In the genomic region with DNA sequence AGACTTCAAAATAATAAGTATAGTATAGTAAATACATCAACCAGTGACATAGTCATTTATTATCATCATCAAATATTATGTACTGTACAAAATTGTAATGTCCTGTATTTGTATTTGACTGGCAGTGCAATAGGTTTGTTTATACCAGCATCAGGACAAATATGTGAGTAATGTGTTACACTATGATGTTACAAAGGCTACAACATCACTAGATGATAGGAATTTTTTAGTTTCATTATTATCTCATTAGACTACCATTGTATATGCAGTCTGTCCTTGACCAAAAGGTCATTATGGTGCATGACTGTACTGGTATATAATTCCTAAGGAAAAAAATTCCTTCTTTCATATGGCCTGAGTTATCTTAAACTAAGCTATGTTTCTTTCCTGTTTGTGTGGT, we compare ENCODE assay signal across 19 cellular contexts.
DNase-seq lines count a peak whose midpoint lies in the region; ATAC-seq, FAIRE-seq and TF ChIP-seq lines count a peak whose summit lies in the region.
"Had no signal": no experiment of that assay in that cellular context is flagged by ENCODE, and none has a peak within 500 bp of the region (broad histone marks: within the 10 kb centered on the region; RNA-seq: fewer than 3 reads in every experiment).

No MANE protein-coding gene starts in this region.

- DNase-seq in HCEC 1CT (peak; percentile 7), amniotic epithelial cell (ENCODE audit: low read depth) (peak; percentile 24), pancreas (no peak), mucosa of gallbladder (ENCODE audit: low spot score) (no peak), tibial artery (no peak), H4 (ENCODE audit: low spot score) (no peak)
- DNase-seq in activated naive CD4-positive, alpha-beta T cell treated with anti-CD3 and anti-CD28 coated beads, Interleukin-2, amount 10 ng/mL, durations not matched to agents 7 days and 5 days = no peak
- DNase-seq: 8988T; C1 segment of cervical spinal cord; Calu3; CD4-positive, alpha-beta memory T cell; COR-L47; DMS53; DMS79 treated with DMSO at 0.1 percent for 48 hours; GF-D8; GOT3; H7 had no signal

- H3K27ac Mint-ChIP-seq in activated naive CD4-positive, alpha-beta T cell treated with anti-CD3 and anti-CD28 coated beads, Interleukin-2, amount 10 ng/mL, durations not matched to agents 7 days and 5 days = no peak overlapping the region
- H3K27ac Mint-ChIP-seq: CD4-positive, alpha-beta memory T cell had no signal

- no peaks in the 10 kb centered on the region for H3K36me3 Mint-ChIP-seq in activated naive CD4-positive, alpha-beta T cell treated with anti-CD3 and anti-CD28 coated beads, Interleukin-2, amount 10 ng/mL, durations not matched to agents 7 days and 5 days

- TF ChIP-seq CTCF in pancreas (IDR thresholded peaks at IDR 0.05) = no peak
- no peak for TF ChIP-seq CTCF in tibial artery (IDR thresholded peaks at IDR 0.05)

- H3K27me3 Mint-ChIP-seq in activated naive CD4-positive, alpha-beta T cell treated with anti-CD3 and anti-CD28 coated beads, Interleukin-2, amount 10 ng/mL, durations not matched to agents 7 days and 5 days = no peaks in the 10 kb centered on the region
- H3K27me3 Mint-ChIP-seq: CD4-positive, alpha-beta memory T cell had no signal

- no peak overlapping the region for H3K4me3 Mint-ChIP-seq in activated naive CD4-positive, alpha-beta T cell treated with anti-CD3 and anti-CD28 coated beads, Interleukin-2, amount 10 ng/mL, durations not matched to agents 7 days and 5 days
- H3K4me3 Mint-ChIP-seq: CD4-positive, alpha-beta memory T cell had no signal

- H3K27ac ChIP-seq in pancreas (peak overlapping the region in 2 of 4 donors; percentile 63 to 75), tibial artery (no peak overlapping the region)

- H3K9me3 Mint-ChIP-seq in activated naive CD4-positive, alpha-beta T cell treated with anti-CD3 and anti-CD28 coated beads, Interleukin-2, amount 10 ng/mL, durations not matched to agents 7 days and 5 days = peaks cover 1% of the 10 kb centered on the region

- peak in 3 of 4 donors; percentile 30 to 32 (median 30) for ATAC-seq in pancreas
- ATAC-seq: HCT116 had no signal

- H3K9me3 ChIP-seq in pancreas (no peaks in the 10 kb centered on the region), tibial artery (no peaks in the 10 kb centered on the region)

- no peaks in the 10 kb centered on the region for H3K36me3 ChIP-seq in pancreas
- H3K36me3 ChIP-seq in tibial artery = no peaks in the 10 kb centered on the region

- H3K4me3 ChIP-seq in pancreas (no peak overlapping the region), tibial artery (no peak overlapping the region)

- CTCF ChIA-PET in activated naive CD4-positive, alpha-beta T cell treated with anti-CD3 and anti-CD28 coated beads, Interleukin-2, amount 10 ng/mL, durations not matched to agents 7 days and 5 days (lab: Charles Lee) = interaction anchor here (0.6 kb wide), 1 partner anchor 422 kb away, joined by 3 read pairs; no protein-coding TSS in a partner anchor

- no peaks in the 10 kb centered on the region for H3K4me1 Mint-ChIP-seq in activated naive CD4-positive, alpha-beta T cell treated with anti-CD3 and anti-CD28 coated beads, Interleukin-2, amount 10 ng/mL, durations not matched to agents 7 days and 5 days
- H3K4me1 Mint-ChIP-seq: CD4-positive, alpha-beta memory T cell had no signal

- peaks cover 5 to 20% (median 17%) of the 10 kb centered on the region in 3 donors for H3K4me1 ChIP-seq in pancreas
- no peaks in the 10 kb centered on the region for H3K4me1 ChIP-seq in tibial artery

- intact Hi-C loops in pancreas (cut with DNase I) = no loop called here
- intact Hi-C loops in tibial artery (cut with DNase I; ENCODE audit: low total_unique reads) = no loop called here

- H3K27me3 ChIP-seq in pancreas = no peaks in the 10 kb centered on the region
- H3K27me3 ChIP-seq in tibial artery = no peaks in the 10 kb centered on the region

- FAIRE-seq in pancreas (lab: Jason Lieb, UNC) = no peak
- FAIRE-seq: GM12891 had no signal

Comparison
In these comparisons a context has a peak if more than half of its experiments do, and no peak if none do; other contexts are left out.
1. DNase-seq: peak in HCEC 1CT (single experiment) and amniotic epithelial cell (single experiment); none in pancreas (0 of 6), activated naive CD4-positive, alpha-beta T cell treated with anti-CD3 and anti-CD28 coated beads, Interleukin-2, amount 10 ng/mL, durations not matched to agents 7 days and 5 days (single experiment), mucosa of gallbladder (single experiment), tibial artery (0 of 2) and H4 (single experiment).